Comparison of ENCODE assay signal across 17 cellular contexts in the genomic region with DNA sequence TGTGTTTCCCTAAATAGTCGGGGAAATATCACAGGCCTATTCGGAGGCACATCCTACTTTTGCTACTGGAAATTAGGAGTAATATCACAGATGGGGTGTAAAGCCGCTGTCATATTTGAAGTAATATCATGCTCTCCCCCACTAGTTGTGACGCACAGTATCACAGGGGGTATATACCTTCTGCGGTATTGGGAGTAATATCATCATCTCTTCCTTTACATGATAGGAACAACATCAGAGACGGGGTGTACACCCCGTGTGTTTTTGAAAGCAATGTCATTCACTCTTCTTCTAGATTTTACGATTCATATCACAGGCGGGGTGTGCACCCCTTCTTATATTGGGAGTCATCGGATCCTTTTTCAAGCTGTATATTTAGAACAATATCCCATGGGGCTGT. TPM values are rescaled to one million over a fixed set of nuclear protein-coding genes. Genes with fewer than 3 reads are reported as not detected.
"Had no signal": no experiment of that assay in that cellular context is flagged by ENCODE, and none has a peak within 500 bp of the region (broad histone marks: within the 10 kb centered on the region; RNA-seq: fewer than 3 reads in every experiment).

No MANE protein-coding gene starts in this region.

RNA-seq across cellular contexts. Expression of a gene that starts 15.5 kb away (rescaled TPM):
- total RNA-seq: dermis microvascular lymphatic vessel endothelial cell, epithelial cell of proximal tubule, esophagus muscularis mucosa, gastroesophageal sphincter, heart left ventricle, hepatocyte, kidney, left lobe of liver, mononuclear cell, osteoblast, sigmoid colon, skeletal muscle tissue, temporal lobe had no signal
- polyA plus RNA-seq: fibroblast of lung, foreskin keratinocyte, heart left ventricle, hepatocyte, liver, lung had no signal

RNA-seq across cellular contexts. Expression of a gene that starts 38.2 kb away (rescaled TPM):
- total RNA-seq: epithelial cell of proximal tubule, foreskin keratinocyte had no signal
- polyA plus RNA-seq: foreskin keratinocyte had no signal
